Comparison of ENCODE assay signal across 8 cellular contexts in the genomic region with DNA sequence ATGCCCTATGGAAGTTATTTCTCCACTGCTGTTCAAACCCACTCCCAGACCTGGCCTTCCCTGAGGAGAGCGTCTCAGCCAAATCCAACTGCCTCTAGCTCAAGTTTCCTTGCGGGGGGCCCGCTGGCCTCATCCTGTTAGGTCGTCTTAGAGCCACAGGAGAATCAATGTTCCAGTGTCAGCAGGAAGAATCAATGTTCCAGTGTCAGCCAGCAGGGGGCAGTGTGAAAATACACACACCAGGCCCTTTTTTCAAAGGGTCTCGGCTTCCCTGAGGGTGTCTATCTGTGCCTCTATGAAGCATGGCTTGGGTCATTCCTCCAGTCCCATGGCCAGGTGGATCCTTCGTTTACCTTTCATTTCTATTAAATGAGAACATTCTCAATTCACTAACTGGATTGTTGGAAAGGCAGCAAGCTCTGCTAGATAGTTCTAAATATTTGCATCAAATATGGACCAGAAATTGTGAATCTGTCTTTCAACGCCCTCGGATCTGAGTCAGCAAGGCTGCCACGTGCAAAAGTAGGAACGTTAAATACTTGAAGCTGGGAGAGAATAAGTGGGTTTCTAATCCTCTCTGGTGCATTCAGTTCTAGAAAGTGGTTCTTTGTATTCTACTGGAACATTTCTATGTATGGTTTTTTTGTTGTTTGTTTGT. TPM values are rescaled to one million over a fixed set of nuclear protein-coding genes. Genes with fewer than 3 reads are reported as not detected.
A peak's percentile ranks its signal among the peaks of the same experiment; 100 is the strongest.
DNase-seq lines count a peak whose midpoint lies in the region; ATAC-seq and TF ChIP-seq lines count a peak whose summit lies in the region.

No MANE protein-coding gene starts in this region.

- H3K4me3 Mint-ChIP-seq in activated T-helper 2 cell treated with anti-CD3 and anti-CD28 coated beads, Interferon-gamma antibody, Interleukin-2, Interleukin-4, amounts not matched to agents 10 μg/mL and 5 μg/mL and 100 μg/mL, durations not matched to agents 14 hours and 24 hours and 36 hours (ENCODE audit: low read depth): no peak overlapping the region

- ATAC-seq in HG03460 (IDR thresholded peaks at IDR 0.05; ENCODE audit: unreplicated experiment) (no peak), HG03097 (IDR thresholded peaks at IDR 0.05; ENCODE audit: low FRiP score, unreplicated experiment) (no peak)

- intact Hi-C loops in activated T-helper 2 cell treated with anti-CD3 and anti-CD28 coated beads, Interferon-gamma antibody, Interleukin-2, Interleukin-4, amounts not matched to agents 10 μg/mL and 5 μg/mL and 100 μg/mL, durations not matched to agents 14 hours and 24 hours and 36 hours (cut with micrococcal nuclease): loop anchor here (5.0 kb wide), 1 partner anchor 216 kb away; no protein-coding TSS in a partner anchor
- intact Hi-C loops in head of caudate nucleus (cut with DNase I): no loop called here

- no peaks in the 10 kb centered on the region for H3K9me3 Mint-ChIP-seq in activated T-helper 2 cell treated with anti-CD3 and anti-CD28 coated beads, Interferon-gamma antibody, Interleukin-2, Interleukin-4, amounts not matched to agents 10 μg/mL and 5 μg/mL and 100 μg/mL, durations not matched to agents 14 hours and 24 hours and 36 hours

- DNase-seq in AG09309 (ENCODE audit: low read depth) (no peak), GM19238 (ENCODE audit: insufficient read length, low spot score) (peak; percentile 30), SHP77 (lab: John Stamatoyannopoulos, UW) (peak; percentile 50 to 53), head of caudate nucleus (peak in 39 of 42 donors; percentile 23 to 87 (median 65))
- peak; percentile 50 for DNase-seq in activated T-helper 2 cell treated with anti-CD3 and anti-CD28 coated beads, Interferon-gamma antibody, Interleukin-2, Interleukin-4, amounts not matched to agents 10 μg/mL and 5 μg/mL and 100 μg/mL, durations not matched to agents 14 hours and 24 hours and 36 hours (ENCODE audit: low spot score)
- DNase-seq in stimulated activated CD4-positive, alpha-beta T cell treated with anti-CD3 and anti-CD28 coated beads, Interleukin-15, amount 100 ng/mL, for 24 hours: peak; percentile 77

- H3K27me3 Mint-ChIP-seq in activated T-helper 2 cell treated with anti-CD3 and anti-CD28 coated beads, Interferon-gamma antibody, Interleukin-2, Interleukin-4, amounts not matched to agents 10 μg/mL and 5 μg/mL and 100 μg/mL, durations not matched to agents 14 hours and 24 hours and 36 hours (ENCODE audit: low read depth): peaks cover 8% of the 10 kb centered on the region

- no peaks in the 10 kb centered on the region for H3K36me3 Mint-ChIP-seq in activated T-helper 2 cell treated with anti-CD3 and anti-CD28 coated beads, Interferon-gamma antibody, Interleukin-2, Interleukin-4, amounts not matched to agents 10 μg/mL and 5 μg/mL and 100 μg/mL, durations not matched to agents 14 hours and 24 hours and 36 hours (ENCODE audit: low read depth)

- no peak overlapping the region for H3K4me3 ChIP-seq in AG09309 (ENCODE audit: control insufficient read depth, low read depth, low read length)

- peak; percentile 76 for TF ChIP-seq CTCF in AG09309 (IDR thresholded peaks at IDR 0.05; ENCODE audit: control insufficient read depth, insufficient read depth, low read depth, low read length, missing control alignments)

- peaks cover 11% of the 10 kb centered on the region for H3K4me1 Mint-ChIP-seq in activated T-helper 2 cell treated with anti-CD3 and anti-CD28 coated beads, Interferon-gamma antibody, Interleukin-2, Interleukin-4, amounts not matched to agents 10 μg/mL and 5 μg/mL and 100 μg/mL, durations not matched to agents 14 hours and 24 hours and 36 hours (ENCODE audit: low read depth)

- H3K27ac Mint-ChIP-seq in activated T-helper 2 cell treated with anti-CD3 and anti-CD28 coated beads, Interferon-gamma antibody, Interleukin-2, Interleukin-4, amounts not matched to agents 10 μg/mL and 5 μg/mL and 100 μg/mL, durations not matched to agents 14 hours and 24 hours and 36 hours: no peak overlapping the region

RNA-seq across cellular contexts. Expression of a gene that starts 19.2 kb away (rescaled TPM):
- not detected in 2 replicates for total RNA-seq in activated T-helper 2 cell treated with anti-CD3 and anti-CD28 coated beads, Interferon-gamma antibody, Interleukin-2, Interleukin-4, amounts not matched to agents 10 μg/mL and 5 μg/mL and 100 μg/mL, durations not matched to agents 14 hours and 24 hours and 36 hours

RNA-seq across cellular contexts. Expression of a gene that starts 54.6 kb away (rescaled TPM):
- 43.2 and 46.6 TPM in 2 replicates for total RNA-seq in activated T-helper 2 cell treated with anti-CD3 and anti-CD28 coated beads, Interferon-gamma antibody, Interleukin-2, Interleukin-4, amounts not matched to agents 10 μg/mL and 5 μg/mL and 100 μg/mL, durations not matched to agents 14 hours and 24 hours and 36 hours
